Comparison of ENCODE assay signal across 8 cellular contexts in genomic region chr1:38608202-38608864, GRCh38.
DNase-seq lines count a peak whose midpoint lies in the region; ATAC-seq and TF ChIP-seq lines count a peak whose summit lies in the region.

No MANE protein-coding gene starts in this region.

- ATAC-seq in GM21515 (IDR thresholded peaks at IDR 0.05; ENCODE audit: unreplicated experiment): no peak

- H3K27ac ChIP-seq in endodermal cell (ENCODE audit: low read depth, low read length): no peak overlapping the region

- H3K27me3 Mint-ChIP-seq in activated CD4-positive, alpha-beta T cell treated with anti-CD3 and anti-CD28 coated beads, Interleukin-2, amount 10 ng/mL, durations not matched to agents 7 days and 5 days: no peaks in the 10 kb centered on the region
- H3K27me3 Mint-ChIP-seq in endodermal cell (ENCODE audit: insufficient read depth): peaks cover 89% of the 10 kb centered on the region
- H3K27me3 Mint-ChIP-seq in activated T-cell treated with anti-CD3 and anti-CD28 coated beads, Interleukin-2, amount 50 U/mL, for 24 hours: peaks cover 18% of the 10 kb centered on the region

- POLR2A ChIA-PET in activated CD4-positive, alpha-beta T cell treated with anti-CD3 and anti-CD28 coated beads, Interleukin-2, amount 10 ng/mL, durations not matched to agents 7 days and 5 days (lab: Charles Lee): no interaction called here

- peak; percentile 19 for DNase-seq in activated CD4-positive, alpha-beta T cell treated with anti-CD3 and anti-CD28 coated beads, Interleukin-2, amount 10 ng/mL, durations not matched to agents 7 days and 5 days
- no peak for DNase-seq in activated CD4-positive, alpha-beta T cell treated with anti-CD3 and anti-CD28 coated beads for 4 hours
- DNase-seq in NAMALWA (ENCODE audit: low spot score) (peak; percentile 49), endodermal cell (peak; percentile 92), DMS53 (lab: John Stamatoyannopoulos, UW) (no peak)
- peak; percentile 18 for DNase-seq in stimulated activated CD4-positive, alpha-beta T cell treated with anti-CD3 and anti-CD28 coated beads, Interleukin-4, amount 100 ng/mL, for 24 hours
- no peak for DNase-seq in activated T-cell treated with anti-CD3 and anti-CD28 coated beads, Interleukin-2, amount 50 U/mL, for 24 hours

- TF ChIP-seq CTCF in endodermal cell (conservative IDR thresholded peaks at IDR 0.05): peak; percentile 95

- H3K9me3 ChIP-seq in endodermal cell (ENCODE audit: control insufficient read depth, low read length): no peaks in the 10 kb centered on the region

- peaks cover 79% of the 10 kb centered on the region for H3K27me3 ChIP-seq in endodermal cell (ENCODE audit: control insufficient read depth, insufficient read depth, low read length, poor library complexity, severe bottlenecking)

- no peaks in the 10 kb centered on the region for H3K36me3 Mint-ChIP-seq in activated CD4-positive, alpha-beta T cell treated with anti-CD3 and anti-CD28 coated beads, Interleukin-2, amount 10 ng/mL, durations not matched to agents 7 days and 5 days (ENCODE audit: low read depth)
- no peaks in the 10 kb centered on the region for H3K36me3 Mint-ChIP-seq in endodermal cell (ENCODE audit: low read depth)
- no peaks in the 10 kb centered on the region for H3K36me3 Mint-ChIP-seq in activated T-cell treated with anti-CD3 and anti-CD28 coated beads, Interleukin-2, amount 50 U/mL, for 24 hours (ENCODE audit: low read depth)

- H3K9ac ChIP-seq in endodermal cell (ENCODE audit: extremely low read depth, low read length, poor library complexity, severe bottlenecking): no peak overlapping the region

- WGBS in endodermal cell (ENCODE audit: insufficient coverage in 1 of 2, insufficient read length in 1 of 2), 2 experiments: 31 to 36% methylated on average over 13 to 17 of the region's 17 CpGs

- H3K4me1 Mint-ChIP-seq in activated CD4-positive, alpha-beta T cell treated with anti-CD3 and anti-CD28 coated beads, Interleukin-2, amount 10 ng/mL, durations not matched to agents 7 days and 5 days: no peaks in the 10 kb centered on the region
- peaks cover 4% of the 10 kb centered on the region for H3K4me1 Mint-ChIP-seq in endodermal cell
- no peaks in the 10 kb centered on the region for H3K4me1 Mint-ChIP-seq in activated T-cell treated with anti-CD3 and anti-CD28 coated beads, Interleukin-2, amount 50 U/mL, for 24 hours (ENCODE audit: low read depth)

- H3K36me3 ChIP-seq in endodermal cell (ENCODE audit: control insufficient read depth, insufficient read depth, low read length): no peaks in the 10 kb centered on the region

- no peak overlapping the region for H3K4me3 Mint-ChIP-seq in activated CD4-positive, alpha-beta T cell treated with anti-CD3 and anti-CD28 coated beads, Interleukin-2, amount 10 ng/mL, durations not matched to agents 7 days and 5 days
- H3K4me3 Mint-ChIP-seq in endodermal cell: no peak overlapping the region
- H3K4me3 Mint-ChIP-seq in activated T-cell treated with anti-CD3 and anti-CD28 coated beads, Interleukin-2, amount 50 U/mL, for 24 hours: no peak overlapping the region

- no peak overlapping the region for H3K27ac Mint-ChIP-seq in activated CD4-positive, alpha-beta T cell treated with anti-CD3 and anti-CD28 coated beads, Interleukin-2, amount 10 ng/mL, durations not matched to agents 7 days and 5 days
- no peak overlapping the region for H3K27ac Mint-ChIP-seq in endodermal cell
- no peak overlapping the region for H3K27ac Mint-ChIP-seq in activated T-cell treated with anti-CD3 and anti-CD28 coated beads, Interleukin-2, amount 50 U/mL, for 24 hours

- H3K4me3 ChIP-seq in endodermal cell (ENCODE audit: low read length): no peak overlapping the region

- no peaks in the 10 kb centered on the region for H3K9me3 Mint-ChIP-seq in activated CD4-positive, alpha-beta T cell treated with anti-CD3 and anti-CD28 coated beads, Interleukin-2, amount 10 ng/mL, durations not matched to agents 7 days and 5 days
- no peaks in the 10 kb centered on the region for H3K9me3 Mint-ChIP-seq in endodermal cell
- no peaks in the 10 kb centered on the region for H3K9me3 Mint-ChIP-seq in activated T-cell treated with anti-CD3 and anti-CD28 coated beads, Interleukin-2, amount 50 U/mL, for 24 hours

- no peaks in the 10 kb centered on the region for H3K4me1 ChIP-seq in endodermal cell (ENCODE audit: control insufficient read depth, insufficient read depth, low read length)

- CTCF ChIA-PET in activated CD4-positive, alpha-beta T cell treated with anti-CD3 and anti-CD28 coated beads, Interleukin-2, amount 10 ng/mL, durations not matched to agents 7 days and 5 days (lab: Charles Lee): no interaction called here

Comparison
In these comparisons a context has a peak if more than half of its experiments do, and no peak if none do; other contexts are left out.
1. DNase-seq: peak in activated CD4-positive, alpha-beta T cell treated with anti-CD3 and anti-CD28 coated beads, Interleukin-2, amount 10 ng/mL, durations not matched to agents 7 days and 5 days (single experiment), NAMALWA (single experiment), endodermal cell (single experiment) and stimulated activated CD4-positive, alpha-beta T cell treated with anti-CD3 and anti-CD28 coated beads, Interleukin-4, amount 100 ng/mL, for 24 hours (single experiment); none in activated CD4-positive, alpha-beta T cell treated with anti-CD3 and anti-CD28 coated beads for 4 hours (0 of 2), DMS53 (single experiment) and activated T-cell treated with anti-CD3 and anti-CD28 coated beads, Interleukin-2, amount 50 U/mL, for 24 hours (single experiment).